13 cellular contexts compared by ENCODE assay signal in genomic region chr5:143436871-143437270, GRCh38. TPM values are rescaled to one million over a fixed set of nuclear protein-coding genes. Genes with fewer than 3 reads are reported as not detected.
A peak's percentile ranks its signal among the peaks of the same experiment; 100 is the strongest.
DNase-seq lines count a peak whose midpoint lies in the region; ATAC-seq, FAIRE-seq and TF ChIP-seq lines count a peak whose summit lies in the region.
"Had no signal": no experiment of that assay in that cellular context is flagged by ENCODE, and none has a peak within 500 bp of the region (broad histone marks: within the 10 kb centered on the region; RNA-seq: fewer than 3 reads in every experiment).

No MANE protein-coding gene starts in this region.

- TF ChIP-seq EP300 in K562 (IDR thresholded peaks at IDR 0.05; ENCODE audit: low read length), result no peak
- no peak for TF ChIP-seq EP300 in SK-N-SH (IDR thresholded peaks at IDR 0.05; ENCODE audit: borderline replicate concordance in 1 of 2, low read depth in 1 of 2, low read length in 1 of 2)

- CTCF ChIA-PET in mammary epithelial cell (lab: Charles Lee; ENCODE audit: low non-redundant PET), result no interaction called here
- CTCF ChIA-PET in MCF 10A (lab: Yijun Ruan, JAX), result interaction anchor here (0.9 kb wide), 1 partner anchor 32 kb away, joined by 4 read pairs; no protein-coding TSS in a partner anchor
- CTCF ChIA-PET in K562 (lab: Yijun Ruan, JAX; ENCODE audit: low intra/inter-chr PET ratio), result no interaction called here
- CTCF ChIA-PET in SK-N-SH (lab: Yijun Ruan, JAX), result interaction anchor here (1.2 kb wide), 1 partner anchor 706 kb away, joined by 3 read pairs; no protein-coding TSS in a partner anchor

- POLR2A ChIA-PET in MCF 10A (lab: Yijun Ruan, JAX) (interaction anchor here (0.5 kb wide), 1 partner anchor 71 kb away, joined by 3 read pairs; no protein-coding TSS in a partner anchor), K562 (lab: Yijun Ruan, JAX) (no interaction called here), SK-N-SH (lab: Yijun Ruan, JAX) (no interaction called here)

- H3K4me3 Mint-ChIP-seq in MCF 10A (ENCODE audit: unreplicated experiment), result no peak overlapping the region
- peak overlapping the region; percentile 9 to 49 for H3K4me3 Mint-ChIP-seq in stimulated activated naive CD8-positive, alpha-beta T cell treated with anti-CD3 and anti-CD28 coated beads, Interleukin-15, amount 100 ng/mL, for 72 hours
- H3K4me3 Mint-ChIP-seq: activated naive CD8-positive, alpha-beta T cell treated with anti-CD3 and anti-CD28 coated beads, Interleukin-2, amount 10 ng/mL, durations not matched to agents 7 days and 5 days had no signal

- no peaks in the 10 kb centered on the region for H3K27me3 ChIP-seq in mammary epithelial cell (ENCODE audit: insufficient read depth, low read length)
- no peaks in the 10 kb centered on the region for H3K27me3 ChIP-seq in OCI-LY3 (ENCODE audit: low read depth, low read length)
- peaks cover 2 to 11% of the 10 kb centered on the region in 2 experiments; a peak in 3 of 5 replicates for H3K27me3 ChIP-seq in K562 (ENCODE audit: control insufficient read depth in 2 of 2, insufficient read depth in 2 of 2, low read length in 2 of 2)
- no peaks in the 10 kb centered on the region for H3K27me3 ChIP-seq in SK-N-SH (ENCODE audit: insufficient read depth)
- H3K27me3 ChIP-seq: cardiac muscle cell, ovary had no signal

- BruUV-seq in mammary epithelial cell (replicated peaks; lab: Mats Ljungman, UMichigan) (no TSS peak), MCF 10A (replicated peaks; lab: Mats Ljungman, UMichigan) (no TSS peak), K562 (replicated peaks; lab: Mats Ljungman, UMichigan) (no TSS peak)

- no peaks in the 10 kb centered on the region for H3K36me3 ChIP-seq in mammary epithelial cell (ENCODE audit: insufficient read depth, low read length)
- H3K36me3 ChIP-seq in OCI-LY3 (replicated peaks; ENCODE audit: low read depth, low read length), result no peaks in the 10 kb centered on the region
- H3K36me3 ChIP-seq in K562 (ENCODE audit: control insufficient read depth, insufficient read depth, low read length), result no peaks in the 10 kb centered on the region
- no peaks in the 10 kb centered on the region for H3K36me3 ChIP-seq in SK-N-SH (replicated peaks in 1 of 2; ENCODE audit: control insufficient read depth in 1 of 2, insufficient read depth in 2 of 2, low read length in 1 of 2)
- H3K36me3 ChIP-seq: cardiac muscle cell, ovary had no signal

- H3K9ac ChIP-seq in mammary epithelial cell (ENCODE audit: insufficient read depth, low read length) (no peak overlapping the region), OCI-LY3 (ENCODE audit: low read length) (no peak overlapping the region), K562 (ENCODE audit: insufficient read depth in 1 of 2, low read depth in 2 of 2, low read length in 2 of 2) (no peak overlapping the region), SK-N-SH (no peak overlapping the region)

- no peaks in the 10 kb centered on the region for H3F3A ChIP-seq in SK-N-SH (replicated peaks; ENCODE audit: insufficient read depth)

- TF ChIP-seq CTCF in mammary epithelial cell (conservative IDR thresholded peaks at IDR 0.05 in 1 of 2, IDR thresholded peaks at IDR 0.05 in 1 of 2; ENCODE audit: extremely low read depth in 1 of 2, insufficient read depth in 1 of 2, low read depth in 1 of 2, low read length in 2 of 2) (no peak), MCF 10A (IDR thresholded peaks at IDR 0.05; ENCODE audit: unreplicated experiment) (no peak), OCI-LY3 (IDR thresholded peaks at IDR 0.05; ENCODE audit: low read depth, low read length) (no peak), K562 (IDR thresholded peaks at IDR 0.05 in 2 of 3, conservative IDR thresholded peaks at IDR 0.05 in 1 of 3; ENCODE audit: insufficient read depth in 2 of 3, low read depth in 1 of 3, low read length in 3 of 3) (no peak), SK-N-SH (IDR thresholded peaks at IDR 0.05) (no peak)

- no peak for ATAC-seq in K562
- peak; percentile 71 for ATAC-seq in stimulated activated naive CD8-positive, alpha-beta T cell treated with anti-CD3 and anti-CD28 coated beads, Interleukin-15, amount 100 ng/mL, for 72 hours

- H3K9me3 ChIP-seq in mammary epithelial cell (replicated peaks; ENCODE audit: insufficient read depth, low read length) (no peaks in the 10 kb centered on the region), OCI-LY3 (ENCODE audit: insufficient read depth, low read length) (no peaks in the 10 kb centered on the region), K562 (replicated peaks; ENCODE audit: control insufficient read depth, insufficient read depth, low read depth, low read length) (no peaks in the 10 kb centered on the region), SK-N-SH (no peaks in the 10 kb centered on the region)
- H3K9me3 ChIP-seq: ovary had no signal

- whole genome bisulfite sequencing in mammary epithelial cell (ENCODE audit: low coverage, missing lambda C conversion rate), result 95% methylated on average over 2 of the region's 2 CpGs
- 3% methylated on average over 2 of the region's 2 CpGs for WGBS in K562 (ENCODE audit: insufficient coverage, low coverage, missing lambda C conversion rate)
- 78% methylated on average over 2 of the region's 2 CpGs for WGBS in SK-N-SH (ENCODE audit: low lambda C conversion rate)

- intact Hi-C loops in mammary epithelial cell (cut with micrococcal nuclease), result no loop called here
- intact Hi-C loops in MCF 10A (cut with micrococcal nuclease), result no loop called here
- intact Hi-C loops in K562 (cut with micrococcal nuclease), result no loop called here

- H3K9me2 ChIP-seq in SK-N-SH, result no peaks in the 10 kb centered on the region

- H3K27ac ChIP-seq in mammary epithelial cell (ENCODE audit: insufficient read depth, low read depth, low read length), result no peak overlapping the region
- no peak overlapping the region for H3K27ac ChIP-seq in OCI-LY3 (ENCODE audit: low read length)
- no peak overlapping the region for H3K27ac ChIP-seq in K562 (ENCODE audit: extremely low read depth, low read depth, low read length)
- no peak overlapping the region for H3K27ac ChIP-seq in SK-N-SH (ENCODE audit: low read depth in 2 of 2, low read length in 1 of 2)
- H3K27ac ChIP-seq: cardiac muscle cell, ovary had no signal

- H3K4me1 Mint-ChIP-seq in MCF 10A (ENCODE audit: insufficient read depth, unreplicated experiment), result peaks cover 16% of the 10 kb centered on the region
- H3K4me1 Mint-ChIP-seq in stimulated activated naive CD8-positive, alpha-beta T cell treated with anti-CD3 and anti-CD28 coated beads, Interleukin-15, amount 100 ng/mL, for 72 hours, result peaks cover 58% of the 10 kb centered on the region

- H3K36me3 Mint-ChIP-seq in MCF 10A (ENCODE audit: insufficient read depth, unreplicated experiment), result no peaks in the 10 kb centered on the region

- no peaks in the 10 kb centered on the region for H3K27me3 Mint-ChIP-seq in MCF 10A (ENCODE audit: insufficient read depth, unreplicated experiment)
- H3K27me3 Mint-ChIP-seq in stimulated activated naive CD8-positive, alpha-beta T cell treated with anti-CD3 and anti-CD28 coated beads, Interleukin-15, amount 100 ng/mL, for 72 hours, result no peaks in the 10 kb centered on the region

- H3K27ac Mint-ChIP-seq in MCF 10A (ENCODE audit: low read depth, unreplicated experiment), result no peak overlapping the region
- no peak overlapping the region for H3K27ac Mint-ChIP-seq in stimulated activated naive CD8-positive, alpha-beta T cell treated with anti-CD3 and anti-CD28 coated beads, Interleukin-15, amount 100 ng/mL, for 72 hours
- H3K27ac Mint-ChIP-seq: activated naive CD8-positive, alpha-beta T cell treated with anti-CD3 and anti-CD28 coated beads, Interleukin-2, amount 10 ng/mL, durations not matched to agents 7 days and 5 days had no signal

- in situ Hi-C loops in mammary epithelial cell (cut with MboI; ENCODE audit: low sequenced_read_pairs in 2 of 2) (no loop called here), K562 (cut with MboI) (no loop called here)

- TF ChIP-seq RAD21 in K562 (CRISPR knock-in tag; conservative IDR thresholded peaks at IDR 0.05 in 1 of 2, IDR thresholded peaks at IDR 0.05 in 1 of 2) (no peak), SK-N-SH (IDR thresholded peaks at IDR 0.05; ENCODE audit: low read length) (no peak)

- H4K20me1 ChIP-seq in mammary epithelial cell (ENCODE audit: insufficient read depth, low read length) (no peaks in the 10 kb centered on the region), OCI-LY3 (ENCODE audit: insufficient read depth, low read length) (no peaks in the 10 kb centered on the region), K562 (replicated peaks; ENCODE audit: control insufficient read depth, insufficient read depth, low read length) (no peaks in the 10 kb centered on the region), SK-N-SH (ENCODE audit: insufficient read depth) (no peaks in the 10 kb centered on the region)

- no peak overlapping the region for H2AFZ ChIP-seq in mammary epithelial cell (ENCODE audit: low read depth, low read length)
- H2AFZ ChIP-seq in OCI-LY3 (ENCODE audit: low read depth, low read length), result no peak overlapping the region
- H2AFZ ChIP-seq in K562 (ENCODE audit: low read depth, low read length), result no peak overlapping the region
- no peak overlapping the region for H2AFZ ChIP-seq in SK-N-SH (ENCODE audit: low read depth)

- H3K79me2 ChIP-seq in mammary epithelial cell (ENCODE audit: insufficient read depth, low read length) (no peaks in the 10 kb centered on the region), OCI-LY3 (ENCODE audit: low read length) (peaks cover 20% of the 10 kb centered on the region), K562 (ENCODE audit: control insufficient read depth, insufficient read depth, low read length) (no peaks in the 10 kb centered on the region), SK-N-SH (ENCODE audit: insufficient read depth) (no peaks in the 10 kb centered on the region)

- dilution Hi-C loops in mammary epithelial cell (cut with HindIII; ENCODE audit: low sequenced_read_pairs), result no loop called here

- no peak overlapping the region for H3K4me2 ChIP-seq in mammary epithelial cell (ENCODE audit: insufficient read depth, low read depth, low read length)
- peak overlapping the region; percentile 77 for H3K4me2 ChIP-seq in OCI-LY3 (ENCODE audit: low read length)
- no peak overlapping the region for H3K4me2 ChIP-seq in K562 (ENCODE audit: insufficient read depth, low read length)
- H3K4me2 ChIP-seq in SK-N-SH, result no peak overlapping the region

- FAIRE-seq in K562 (lab: Jason Lieb, UNC), result no peak

- DNase-seq in mammary epithelial cell (peak; percentile 42), MCF 10A (ENCODE audit: unreplicated experiment) (no peak), K562 (ENCODE audit: extremely low read depth in 1 of 4, low spot score in 3 of 4) (no peak), DMS153 (lab: John Stamatoyannopoulos, UW) (no peak), SK-N-SH (no peak), LoVo (ENCODE audit: low spot score) (no peak)
- no peak for DNase-seq in stimulated activated naive CD8-positive, alpha-beta T cell treated with anti-CD3 and anti-CD28 coated beads, Interleukin-15, amount 100 ng/mL, for 72 hours
- DNase-seq: activated naive CD8-positive, alpha-beta T cell treated with anti-CD3 and anti-CD28 coated beads, Interleukin-2, amount 10 ng/mL, durations not matched to agents 7 days and 5 days; hippocampal formation; NCI-H1930; ovary had no signal

- H3K4me1 ChIP-seq in mammary epithelial cell (ENCODE audit: insufficient read depth, low read length), result no peaks in the 10 kb centered on the region
- H3K4me1 ChIP-seq in OCI-LY3 (ENCODE audit: low read length), result peaks cover 62% of the 10 kb centered on the region
- no peaks in the 10 kb centered on the region; a peak in 1 of 5 replicates for H3K4me1 ChIP-seq in K562 (replicated peaks in 1 of 2; ENCODE audit: control insufficient read depth in 2 of 2, insufficient read depth in 2 of 2, low read length in 2 of 2)
- peaks cover 0 to 18% of the 10 kb centered on the region in 2 experiments; a peak in 2 of 4 replicates for H3K4me1 ChIP-seq in SK-N-SH (ENCODE audit: control insufficient read depth in 1 of 2, insufficient read depth in 2 of 2, low read depth in 1 of 2, low read length in 1 of 2)

- no peaks in the 10 kb centered on the region for H3K9me3 Mint-ChIP-seq in MCF 10A (ENCODE audit: unreplicated experiment)
- no peaks in the 10 kb centered on the region for H3K9me3 Mint-ChIP-seq in stimulated activated naive CD8-positive, alpha-beta T cell treated with anti-CD3 and anti-CD28 coated beads, Interleukin-15, amount 100 ng/mL, for 72 hours
- H3K9me3 Mint-ChIP-seq: activated naive CD8-positive, alpha-beta T cell treated with anti-CD3 and anti-CD28 coated beads, Interleukin-2, amount 10 ng/mL, durations not matched to agents 7 days and 5 days had no signal

- no peak overlapping the region for H3K4me3 ChIP-seq in mammary epithelial cell (replicated peaks in 1 of 3; ENCODE audit: insufficient read depth in 1 of 3, low read depth in 2 of 3, low read length in 3 of 3)
- no peak overlapping the region for H3K4me3 ChIP-seq in OCI-LY3 (ENCODE audit: low read length)
- no peak overlapping the region for H3K4me3 ChIP-seq in K562
- H3K4me3 ChIP-seq in SK-N-SH (ENCODE audit: low read depth in 2 of 2, low read length in 1 of 2), result no peak overlapping the region
- H3K4me3 ChIP-seq: cardiac muscle cell, ovary had no signal

- H3K9me1 ChIP-seq in K562 (ENCODE audit: control insufficient read depth, insufficient read depth, low read length), result no peaks in the 10 kb centered on the region

- TF ChIP-seq POLR2A in K562 (conservative IDR thresholded peaks at IDR 0.05), result no peak

RNA-seq across cellular contexts. Expression of gene NR3C1, which starts 33.4 kb away (rescaled TPM):
- total RNA-seq in mammary epithelial cell (10 to 100 TPM; 62.8 to 64.4 TPM), MCF 10A (2022) (92.9 and 113 TPM in 2 replicates), K562 (2014; rRNA removed) (13.3 and 14.2 TPM in 2 replicates), K562 (2014; rRNA removed; fragmentation: Illumina TruSeq; extraction: Trizol) (25.0 and 29.3 TPM in 2 replicates), K562 (2015; rRNA removed; fragmentation: Illumina TruSeq; extraction: Trizol) (26.2 and 27.5 TPM in 2 replicates), K562 (2021) (33.5 and 36.0 TPM in 2 replicates)
- polyA plus RNA-seq in mammary epithelial cell (27.0 TPM), K562 (2011; rRNA removed) (12.2 and 15.0 TPM in 2 replicates), K562 (2014; fragmentation: Illumina TruSeq; extraction: Trizol) (16.5 and 17.5 TPM in 2 replicates), K562 (2014; fragmentation: Nextera tagmentation; extraction: Ambion mirVana) (10 to 100 TPM in 1 of 2 experiments, 1 to 10 TPM in 1; 8.2 to 10.1 TPM), K562 (2014; rRNA removed) (10.1 and 10.4 TPM in 2 replicates), SK-N-SH (2012; rRNA removed) (7.1 and 8.2 TPM in 2 replicates)
- 97.8 TPM for polyA minus RNA-seq in mammary epithelial cell
- total RNA-seq in K562 (2011; cell fraction: chromatin; rRNA removed; ENCODE audit: low replicate concordance), result 33.0 and 42.8 TPM in 2 replicates
- total RNA-seq in K562 (2011; cell fraction: nucleolus; rRNA removed), result 9.5 and 12.0 TPM in 2 replicates
- total RNA-seq in K562 (2011; cell fraction: nucleoplasm; rRNA removed), result 15.3 and 17.5 TPM in 2 replicates
- 4.2 and 7.2 TPM in 2 replicates for polyA plus RNA-seq in K562 (2011; cell fraction: cytosol; rRNA removed)
- polyA plus RNA-seq in K562 (2011; cell fraction: nucleus; rRNA removed), result 6.0 and 8.1 TPM in 2 replicates
- 14.5 and 14.6 TPM in 2 replicates for polyA plus RNA-seq in K562 (2012)
- 36.4 and 41.1 TPM in 2 replicates for polyA minus RNA-seq in K562 (2011; rRNA and poly(A)+ RNA removed)
- polyA minus RNA-seq in K562 (2011; cell fraction: cytosol; rRNA and poly(A)+ RNA removed), result 12.2 and 16.9 TPM in 2 replicates
- 15.5 and 32.2 TPM in 2 replicates for polyA minus RNA-seq in K562 (2011; cell fraction: nucleus; rRNA and poly(A)+ RNA removed)
- 9.7 and 9.8 TPM in 2 replicates for polyA plus RNA-seq in SK-N-SH (2012; cell fraction: cytosol; rRNA removed)
- 4.2 and 8.9 TPM in 2 replicates for polyA plus RNA-seq in SK-N-SH (2012; cell fraction: nucleus; rRNA removed)

Comparison
In these comparisons a context has a peak if more than half of its experiments do, and no peak if none do; other contexts are left out.
1. CTCF ChIA-PET loops: an anchor here in MCF 10A (0.9 kb wide) and SK-N-SH (1.2 kb wide); none called in mammary epithelial cell and K562.